9 cellular contexts compared by ENCODE assay signal in genomic region chr13:66994498-66995365, GRCh38.
A peak's percentile ranks its signal among the peaks of the same experiment; 100 is the strongest.
DNase-seq lines count a peak whose midpoint lies in the region; ATAC-seq and TF ChIP-seq lines count a peak whose summit lies in the region.
"Had no signal": no experiment of that assay in that cellular context is flagged by ENCODE, and none has a peak within 500 bp of the region (broad histone marks: within the 10 kb centered on the region; RNA-seq: fewer than 3 reads in every experiment).

No MANE protein-coding gene starts in this region.

- DNase-seq in brain microvascular endothelial cell (no peak), retina (peak; percentile 31), DMS79 treated with DMSO at 0.1 percent for 48 hours (lab: John Stamatoyannopoulos, UW) (no peak), NAMALWA (ENCODE audit: low spot score) (no peak), EL (no peak)
- no peak for DNase-seq in effector CD8-positive, alpha-beta T cell (lab: John Stamatoyannopoulos, UW)
- DNase-seq: central memory CD4-positive, alpha-beta T cell had no signal

- H3K4me3 ChIP-seq in brain microvascular endothelial cell (ENCODE audit: low read depth, low read length), result peak overlapping the region; percentile 33

- TF ChIP-seq CTCF in brain microvascular endothelial cell (IDR thresholded peaks at IDR 0.05; ENCODE audit: low read depth, low read length, missing control alignments), result no peak

- ATAC-seq in GM19043 (IDR thresholded peaks at IDR 0.05; ENCODE audit: low read depth, unreplicated experiment), result peak; percentile 40
- ATAC-seq in HG03045 (IDR thresholded peaks at IDR 0.05; ENCODE audit: unreplicated experiment), result peak; percentile 28

- no peaks in the 10 kb centered on the region for H3K36me3 ChIP-seq in brain microvascular endothelial cell (replicated peaks)

- no peak overlapping the region for H3K27ac ChIP-seq in brain microvascular endothelial cell

- no peaks in the 10 kb centered on the region for H3K27me3 ChIP-seq in brain microvascular endothelial cell (replicated peaks)

- in situ Hi-C loops in brain microvascular endothelial cell (cut with HindIII; ENCODE audit: low pct_ligation_motif_present, low sequenced_read_pairs), result no loop called here
